ENCODE assay signal across 8 cellular contexts in the genomic region with DNA sequence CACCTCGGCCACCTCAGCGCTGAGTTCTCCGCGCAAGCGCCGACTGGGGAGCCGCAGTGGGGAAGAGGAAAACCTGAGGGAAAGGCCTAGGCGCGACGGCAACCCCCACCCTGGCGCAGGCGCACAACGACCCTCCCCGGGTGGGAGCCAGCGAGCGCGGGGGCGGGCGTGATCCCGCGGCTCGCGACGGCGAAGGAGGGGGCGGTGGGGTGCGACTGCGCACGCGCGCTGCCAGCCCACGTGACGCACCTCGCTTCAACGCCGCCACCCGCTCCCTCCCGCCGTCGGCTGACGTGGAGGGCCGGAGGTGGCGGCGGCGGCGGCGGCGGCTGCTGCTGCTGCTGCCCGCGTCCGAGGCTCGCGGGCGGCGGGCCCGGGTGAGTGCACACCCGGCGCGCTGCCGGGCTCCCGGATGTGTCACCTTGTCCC. TPM values are rescaled to one million over a fixed set of nuclear protein-coding genes. Genes with fewer than 3 reads are reported as not detected.
DNase-seq lines count a peak whose midpoint lies in the region; ATAC-seq and TF ChIP-seq lines count a peak whose summit lies in the region.

A gene (minus strand): TSS at position 84 of the 429 bp plus-strand sequence. CDS start 556 bp downstream, outside the sequence.
A gene with protein sequence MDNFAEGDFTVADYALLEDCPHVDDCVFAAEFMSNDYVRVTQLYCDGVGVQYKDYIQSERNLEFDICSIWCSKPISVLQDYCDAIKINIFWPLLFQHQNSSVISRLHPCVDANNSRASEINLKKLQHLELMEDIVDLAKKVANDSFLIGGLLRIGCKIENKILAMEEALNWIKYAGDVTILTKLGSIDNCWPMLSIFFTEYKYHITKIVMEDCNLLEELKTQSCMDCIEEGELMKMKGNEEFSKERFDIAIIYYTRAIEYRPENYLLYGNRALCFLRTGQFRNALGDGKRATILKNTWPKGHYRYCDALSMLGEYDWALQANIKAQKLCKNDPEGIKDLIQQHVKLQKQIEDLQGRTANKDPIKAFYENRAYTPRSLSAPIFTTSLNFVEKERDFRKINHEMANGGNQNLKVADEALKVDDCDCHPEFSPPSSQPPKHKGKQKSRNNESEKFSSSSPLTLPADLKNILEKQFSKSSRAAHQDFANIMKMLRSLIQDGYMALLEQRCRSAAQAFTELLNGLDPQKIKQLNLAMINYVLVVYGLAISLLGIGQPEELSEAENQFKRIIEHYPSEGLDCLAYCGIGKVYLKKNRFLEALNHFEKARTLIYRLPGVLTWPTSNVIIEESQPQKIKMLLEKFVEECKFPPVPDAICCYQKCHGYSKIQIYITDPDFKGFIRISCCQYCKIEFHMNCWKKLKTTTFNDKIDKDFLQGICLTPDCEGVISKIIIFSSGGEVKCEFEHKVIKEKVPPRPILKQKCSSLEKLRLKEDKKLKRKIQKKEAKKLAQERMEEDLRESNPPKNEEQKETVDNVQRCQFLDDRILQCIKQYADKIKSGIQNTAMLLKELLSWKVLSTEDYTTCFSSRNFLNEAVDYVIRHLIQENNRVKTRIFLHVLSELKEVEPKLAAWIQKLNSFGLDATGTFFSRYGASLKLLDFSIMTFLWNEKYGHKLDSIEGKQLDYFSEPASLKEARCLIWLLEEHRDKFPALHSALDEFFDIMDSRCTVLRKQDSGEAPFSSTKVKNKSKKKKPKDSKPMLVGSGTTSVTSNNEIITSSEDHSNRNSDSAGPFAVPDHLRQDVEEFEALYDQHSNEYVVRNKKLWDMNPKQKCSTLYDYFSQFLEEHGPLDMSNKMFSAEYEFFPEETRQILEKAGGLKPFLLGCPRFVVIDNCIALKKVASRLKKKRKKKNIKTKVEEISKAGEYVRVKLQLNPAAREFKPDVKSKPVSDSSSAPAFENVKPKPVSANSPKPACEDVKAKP (N-terminal part only) (plus strand): TSS at position 267 of the 429 bp plus-strand sequence. CDS start 14,004 bp downstream, outside the sequence.

- no peaks in the 10 kb centered on the region for H3K27me3 Mint-ChIP-seq in activated naive CD4-positive, alpha-beta T cell treated with anti-CD3 and anti-CD28 coated beads, Interleukin-2, amount 50 U/mL, for 24 hours

- H3K4me3 ChIP-seq in osteoblast (ENCODE audit: insufficient read depth, low read length), result peak within 1 kb of the TSS; percentile 92
- H3K4me3 ChIP-seq in thoracic aorta, result peak within 1 kb of the TSS; percentile 89

- TF ChIP-seq CTCF in osteoblast (IDR thresholded peaks at IDR 0.05; ENCODE audit: extremely low read depth, low read depth, low read length) (no peak), thoracic aorta (IDR thresholded peaks at IDR 0.05) (no peak)

- peaks cover 39% of the 10 kb centered on the region for H4K20me1 ChIP-seq in osteoblast (ENCODE audit: insufficient read depth, low read length)

- peaks cover 58% of the 10 kb centered on the region for H3K4me1 Mint-ChIP-seq in activated naive CD4-positive, alpha-beta T cell treated with anti-CD3 and anti-CD28 coated beads, Interleukin-2, amount 50 U/mL, for 24 hours

- H3K4me2 ChIP-seq in osteoblast (ENCODE audit: insufficient read depth, low read length), result peak within 1 kb of the TSS; percentile 95

- peak within 1 kb of the TSS; percentile 91 for H3K4me3 Mint-ChIP-seq in activated naive CD4-positive, alpha-beta T cell treated with anti-CD3 and anti-CD28 coated beads, Interleukin-2, amount 50 U/mL, for 24 hours

- peaks cover 9% of the 10 kb centered on the region for H3K36me3 Mint-ChIP-seq in activated naive CD4-positive, alpha-beta T cell treated with anti-CD3 and anti-CD28 coated beads, Interleukin-2, amount 50 U/mL, for 24 hours

- ATAC-seq in HG02610 (IDR thresholded peaks at IDR 0.05; ENCODE audit: unreplicated experiment), result peak; percentile 66
- ATAC-seq in SK-N-SH treated with all-trans-retinoic acid at 6 μM for 48 hours, result peak; percentile 77
- ATAC-seq in thoracic aorta (ENCODE audit: insufficient number of reproducible peaks, low FRiP score, low read depth), result peak; percentile 80

- peaks cover 5% of the 10 kb centered on the region for H3K36me3 ChIP-seq in osteoblast (ENCODE audit: insufficient read depth, low read length)
- no peaks in the 10 kb centered on the region for H3K36me3 ChIP-seq in thoracic aorta

- H3K4me1 ChIP-seq in osteoblast (ENCODE audit: insufficient read depth, low read length) (peaks cover 18% of the 10 kb centered on the region), thoracic aorta (ENCODE audit: control insufficient read depth in 1 of 2, low read depth in 2 of 2) (peaks cover 12 to 30% of the 10 kb centered on the region in 2 donors)

- H3K9me3 ChIP-seq in osteoblast (ENCODE audit: low read depth, low read length) (no peaks in the 10 kb centered on the region), thoracic aorta (no peaks in the 10 kb centered on the region)

- peak within 1 kb of the TSS; percentile 84 for H2AFZ ChIP-seq in osteoblast (ENCODE audit: low read length)

- H3K27me3 ChIP-seq in osteoblast (ENCODE audit: insufficient read depth, low read length) (no peaks in the 10 kb centered on the region), thoracic aorta (replicated peaks; ENCODE audit: insufficient read depth) (no peaks in the 10 kb centered on the region)

- DNase-seq in GM04504 (ENCODE audit: low read depth), result peak; percentile 90
- peak; percentile 90 for DNase-seq in NCI-H1092 treated with DMSO at 0.1 percent for 48 hours (lab: John Stamatoyannopoulos, UW)
- DNase-seq in glomerular endothelial cell (ENCODE audit: extremely low read depth, low read depth, low spot score), result peak; percentile 39
- DNase-seq in osteoblast (ENCODE audit: insufficient read length, low spot score, missing footprints), result peak; percentile 98
- peak; percentile 75 for DNase-seq in thoracic aorta (ENCODE audit: low spot score)

- H3K9me3 Mint-ChIP-seq in activated naive CD4-positive, alpha-beta T cell treated with anti-CD3 and anti-CD28 coated beads, Interleukin-2, amount 50 U/mL, for 24 hours, result no peaks in the 10 kb centered on the region

- H3K79me2 ChIP-seq in osteoblast (ENCODE audit: insufficient read depth, low read length), result peaks cover 51% of the 10 kb centered on the region

- peak within 1 kb of the TSS; percentile 99 for H3K27ac ChIP-seq in osteoblast (ENCODE audit: low read depth, low read length)
- H3K27ac ChIP-seq in thoracic aorta, result peak within 1 kb of the TSS; percentile 96 to 99

- peak within 1 kb of the TSS; percentile 97 for H3K27ac Mint-ChIP-seq in activated naive CD4-positive, alpha-beta T cell treated with anti-CD3 and anti-CD28 coated beads, Interleukin-2, amount 50 U/mL, for 24 hours

TF ChIP-seq in SK-N-SH treated with all-trans-retinoic acid at 6 μM for 48 hours, 23 proteins besides CTCF, POLR2A, EP300 and RAD21:
- no peak for TF ChIP-seq TOX (CRISPR knock-in tag; IDR thresholded peaks at IDR 0.05; ENCODE audit: borderline replicate concordance)
- TF ChIP-seq, protein P1, sequence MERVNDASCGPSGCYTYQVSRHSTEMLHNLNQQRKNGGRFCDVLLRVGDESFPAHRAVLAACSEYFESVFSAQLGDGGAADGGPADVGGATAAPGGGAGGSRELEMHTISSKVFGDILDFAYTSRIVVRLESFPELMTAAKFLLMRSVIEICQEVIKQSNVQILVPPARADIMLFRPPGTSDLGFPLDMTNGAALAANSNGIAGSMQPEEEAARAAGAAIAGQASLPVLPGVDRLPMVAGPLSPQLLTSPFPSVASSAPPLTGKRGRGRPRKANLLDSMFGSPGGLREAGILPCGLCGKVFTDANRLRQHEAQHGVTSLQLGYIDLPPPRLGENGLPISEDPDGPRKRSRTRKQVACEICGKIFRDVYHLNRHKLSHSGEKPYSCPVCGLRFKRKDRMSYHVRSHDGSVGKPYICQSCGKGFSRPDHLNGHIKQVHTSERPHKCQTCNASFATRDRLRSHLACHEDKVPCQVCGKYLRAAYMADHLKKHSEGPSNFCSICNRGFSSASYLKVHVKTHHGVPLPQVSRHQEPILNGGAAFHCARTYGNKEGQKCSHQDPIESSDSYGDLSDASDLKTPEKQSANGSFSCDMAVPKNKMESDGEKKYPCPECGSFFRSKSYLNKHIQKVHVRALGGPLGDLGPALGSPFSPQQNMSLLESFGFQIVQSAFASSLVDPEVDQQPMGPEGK (CRISPR knock-in tag; IDR thresholded peaks at IDR 0.05; ENCODE audit: borderline replicate concordance), result peak; percentile 2; the same call in 1 of the 2 replicates

RNA-seq across cellular contexts. Expression of the first gene that starts in this region (rescaled TPM):
- 10.0 and 11.1 TPM in 2 replicates for total RNA-seq in glomerular endothelial cell
- 2.5 and 5.9 TPM in 2 replicates for total RNA-seq in osteoblast
- total RNA-seq in thoracic aorta, result 10 to 100 TPM in 1 of 2 donors, 1 to 10 TPM in 1; 7.6 to 13.4 TPM

RNA-seq across cellular contexts. Expression of the second gene that starts in this region (rescaled TPM):
- total RNA-seq in glomerular endothelial cell (144 and 155 TPM in 2 replicates), osteoblast (364 and 410 TPM in 2 replicates), thoracic aorta (100 to 1,000 TPM in 1 of 2 donors, 10 to 100 TPM in 1; 85.2 to 115 TPM)

Comparison
In these comparisons a context has a peak if more than half of its experiments do, and no peak if none do; other contexts are left out.
1. Peak in every context shown above with its lines: DNase-seq, ATAC-seq, H3K4me3 ChIP-seq and H3K27ac ChIP-seq.
2. DNase-seq: peak in every context shown above with its lines; median percentile 98 in osteoblast; 90 in GM04504; 90 in NCI-H1092 treated with DMSO at 0.1 percent for 48 hours; 75 in thoracic aorta; 39 in glomerular endothelial cell.